Comparison of ENCODE assay signal across 8 cellular contexts in the genomic region with DNA sequence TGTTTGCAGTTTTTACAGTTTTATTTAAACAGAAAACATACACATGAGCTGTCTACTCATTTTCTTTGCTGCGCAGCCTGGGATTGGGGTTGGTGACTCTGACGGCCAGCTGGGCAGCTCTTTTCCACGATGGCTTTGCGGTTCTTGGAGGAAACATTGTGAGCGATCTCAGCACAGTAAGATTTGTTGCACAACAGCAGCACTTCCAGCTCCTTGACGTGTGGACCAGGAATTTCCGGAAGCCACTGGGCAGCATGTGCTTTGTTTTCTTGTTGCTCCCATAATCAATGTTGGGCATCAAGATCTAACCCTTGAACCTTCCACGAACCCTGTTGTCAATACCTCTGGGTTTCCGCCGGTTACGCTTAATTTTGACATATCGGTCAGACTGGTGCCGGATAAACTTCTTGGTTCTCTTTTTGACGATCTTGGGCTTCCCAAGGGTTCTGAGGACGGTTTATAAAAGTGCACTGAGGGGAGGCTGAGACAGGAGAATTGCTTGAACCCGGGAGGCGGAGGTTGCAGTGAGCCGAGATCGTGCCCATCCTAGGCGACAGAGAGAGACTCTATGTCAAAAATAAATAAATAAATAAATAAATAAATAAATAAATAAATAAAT. TPM values are rescaled to one million over a fixed set of nuclear protein-coding genes. Genes with fewer than 3 reads are reported as not detected.
DNase-seq lines count a peak whose midpoint lies in the region; ATAC-seq, FAIRE-seq and TF ChIP-seq lines count a peak whose summit lies in the region.

No MANE protein-coding gene starts in this region.

- H3K9me2 ChIP-seq in Karpas-422 (replicated peaks; ENCODE audit: insufficient read depth, low read length), result no peaks in the 10 kb centered on the region

- no peak for FAIRE-seq in pancreas (lab: Jason Lieb, UNC)

- no peaks in the 10 kb centered on the region for H3K79me2 ChIP-seq in Karpas-422 (ENCODE audit: low read length)

- TF ChIP-seq CTCF in dorsolateral prefrontal cortex (IDR thresholded peaks at IDR 0.05 in 54 of 56, conservative IDR thresholded peaks at IDR 0.05 in 2 of 56; ENCODE audit: low read depth in 1 of 56, partially characterized antibody in 56 of 56) (no peak), pancreas (IDR thresholded peaks at IDR 0.05) (no peak)

- intact Hi-C loops in dorsolateral prefrontal cortex (cut with DNase I), result no loop called here
- intact Hi-C loops in pancreas (cut with DNase I), result no loop called here

- H3K4me1 ChIP-seq in ES-I3 (ENCODE audit: insufficient read depth, low read length) (no peaks in the 10 kb centered on the region), Karpas-422 (ENCODE audit: low read length) (no peaks in the 10 kb centered on the region; the same call in 1 of the 2 replicates), pancreas (peaks cover 3 to 23% (median 7%) of the 10 kb centered on the region in 3 donors)

- H3K4me3 ChIP-seq in Karpas-422 (ENCODE audit: low read length), result no peak overlapping the region
- peak overlapping the region in 46 of 59 donors; percentile 33 to 72 (median 60) for H3K4me3 ChIP-seq in dorsolateral prefrontal cortex
- peak overlapping the region in 3 of 4 donors; percentile 13 to 52 (median 39) for H3K4me3 ChIP-seq in pancreas

- WGBS in pancreas, 2 donors, result 37 to 51% methylated on average over 20 of the region's 20 CpGs

- H4K20me1 ChIP-seq in Karpas-422 (ENCODE audit: insufficient read depth, low read depth, low read length), result no peaks in the 10 kb centered on the region

- H3K27ac ChIP-seq in Karpas-422 (ENCODE audit: low read length) (no peak overlapping the region), dorsolateral prefrontal cortex (no peak overlapping the region), pancreas (peak overlapping the region in 1 of 4 donors; percentile 29)

- ATAC-seq in pancreas (peak in 3 of 4 donors; percentile 26 to 47 (median 46)), GM18868 (IDR thresholded peaks at IDR 0.05; ENCODE audit: unreplicated experiment) (no peak)

- no peak overlapping the region for H2AFZ ChIP-seq in Karpas-422 (ENCODE audit: low read length)

- no peaks in the 10 kb centered on the region for H3K27me3 ChIP-seq in Karpas-422 (ENCODE audit: low read length)
- H3K27me3 ChIP-seq in dorsolateral prefrontal cortex, result no peaks in the 10 kb centered on the region
- no peaks in the 10 kb centered on the region for H3K27me3 ChIP-seq in pancreas

- DNase-seq in Karpas-422 (no peak), dorsolateral prefrontal cortex (no peak), pancreas (peak in 2 of 6 donors; percentile 23 to 35), NCI-H82 (lab: John Stamatoyannopoulos, UW) (no peak), nucleus accumbens (lab: John Stamatoyannopoulos, UW) (no peak)
- no peak for DNase-seq in stimulated activated CD4-positive, alpha-beta T cell treated with anti-CD3 and anti-CD28 coated beads, Interleukin-12 subunit alpha, Interleukin-12 subunit beta, amount 100 ng/mL, for 4 hours

- H3K9ac ChIP-seq in ES-I3 (ENCODE audit: low read depth, low read length) (peak overlapping the region; percentile 25; the same call in 1 of the 2 replicates), Karpas-422 (ENCODE audit: low read length) (no peak overlapping the region)

- H3K9me3 ChIP-seq in ES-I3 (ENCODE audit: control insufficient read depth, insufficient read depth, low read length) (no peaks in the 10 kb centered on the region), Karpas-422 (ENCODE audit: low read length) (no peaks in the 10 kb centered on the region), pancreas (no peaks in the 10 kb centered on the region)

- H3K36me3 ChIP-seq in ES-I3 (ENCODE audit: insufficient read depth, low read length), result no peaks in the 10 kb centered on the region
- H3K36me3 ChIP-seq in Karpas-422 (ENCODE audit: insufficient read depth, low read length), result no peaks in the 10 kb centered on the region
- no peaks in the 10 kb centered on the region for H3K36me3 ChIP-seq in pancreas

- peak overlapping the region; percentile 66 for H3K4me2 ChIP-seq in Karpas-422 (ENCODE audit: low read depth, low read length, poor library complexity, severe bottlenecking)

RNA-seq across cellular contexts. Expression of gene FKBP11, which starts 21.8 kb away (rescaled TPM):
- 22.0 and 29.8 TPM in 2 replicates for total RNA-seq in Karpas-422 (2014; rRNA removed; shearing (Covaris generic); ENCODE audit: low replicate concordance)
- total RNA-seq in dorsolateral prefrontal cortex, result 10 to 100 TPM; 12.6 to 42.0 (median 28.8) TPM
- total RNA-seq in pancreas, result 100 to 1,000 TPM in 4 of 6 donors, 10 to 100 TPM in 2; 70.9 to 144 (median 127) TPM
- polyA plus RNA-seq in pancreas, result 100 to 1,000 TPM in 1 of 2 donors, 10 to 100 TPM in 1; 97.3 to 155 TPM

RNA-seq across cellular contexts. Expression of gene RND1, which starts 37.8 kb away (rescaled TPM):
- total RNA-seq in Karpas-422 (2014; rRNA removed; shearing (Covaris generic); ENCODE audit: low replicate concordance), result 0.60 and 1.4 TPM in 2 replicates
- total RNA-seq in dorsolateral prefrontal cortex, result 100 to 1,000 TPM in 1 of 120 experiments, 10 to 100 TPM in 119; 15.3 to 117 (median 55.5) TPM
- total RNA-seq in pancreas, result 1 to 10 TPM in 4 of 6 donors, under 1 TPM in 2; 0.74 to 6.3 (median 1.3) TPM
- polyA plus RNA-seq in pancreas, result 1 to 10 TPM; 2.7 to 4.2 TPM

RNA-seq across cellular contexts. Expression of gene DDX23, which starts 51.5 kb away (rescaled TPM):
- 37.0 and 68.0 TPM in 2 replicates for total RNA-seq in Karpas-422 (2014; rRNA removed; shearing (Covaris generic); ENCODE audit: low replicate concordance)
- total RNA-seq in dorsolateral prefrontal cortex, result 10 to 100 TPM; 43.5 to 81.2 (median 57.8) TPM
- total RNA-seq in pancreas, result 10 to 100 TPM; 25.9 to 49.3 (median 32.1) TPM
- polyA plus RNA-seq in pancreas, result 10 to 100 TPM; 32.4 to 55.6 TPM

RNA-seq across cellular contexts. Expression of gene ARF3, which starts 53.8 kb away (rescaled TPM):
- total RNA-seq in Karpas-422 (2014; rRNA removed; shearing (Covaris generic); ENCODE audit: low replicate concordance), result 51.7 and 57.5 TPM in 2 replicates
- 100 to 1,000 TPM; 265 to 726 (median 526) TPM for total RNA-seq in dorsolateral prefrontal cortex
- total RNA-seq in pancreas, result 10 to 100 TPM; 45.1 to 96.0 (median 61.7) TPM
- polyA plus RNA-seq in pancreas, result 10 to 100 TPM; 29.5 to 42.1 TPM
